Comparison of ENCODE assay signal across 26 cellular contexts in the genomic region with DNA sequence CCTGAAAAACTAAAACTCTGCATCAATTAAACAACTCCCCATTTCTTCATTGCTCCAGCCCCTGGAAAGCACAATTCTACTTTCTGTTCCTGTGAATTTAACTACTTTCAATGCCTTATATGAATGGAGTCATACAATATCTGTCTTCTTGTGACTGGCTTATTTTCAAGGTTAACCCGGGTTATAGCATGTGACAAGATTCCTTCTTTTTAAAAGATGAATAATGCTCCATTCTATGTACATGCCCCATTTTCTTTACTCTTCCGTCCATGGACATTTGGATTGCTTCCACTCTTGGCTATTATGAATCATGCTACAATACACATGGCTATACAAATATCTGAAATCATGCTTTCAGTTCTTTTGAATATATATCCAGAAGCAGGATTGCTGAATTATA.
"Had no signal": no experiment of that assay in that cellular context is flagged by ENCODE, and none has a peak within 500 bp of the region (broad histone marks: within the 10 kb centered on the region; RNA-seq: fewer than 3 reads in every experiment).

No MANE protein-coding gene starts in this region.

- ATAC-seq: activated naive CD4-positive, alpha-beta T cell treated with anti-CD3 and anti-CD28 coated beads, Interleukin-2, amount 50 U/mL, for 72 hours; activated T-cell treated with anti-CD3 and anti-CD28 coated beads, Interleukin-2, amount 50 U/mL, for 72 hours; esophagus mucosa; foreskin keratinocyte; gastroesophageal sphincter; heart right ventricle; T-helper 17 cell had no signal

- DNase-seq: activated CD4-positive, alpha-beta memory T cell treated with anti-CD3 and anti-CD28 coated beads, Interleukin-2, amount 10 ng/mL, durations not matched to agents 7 days and 5 days; activated CD4-positive, alpha-beta T cell treated with anti-CD3 and anti-CD28 coated beads for 4 hours; activated CD4-positive, alpha-beta T cell treated with anti-CD3 and anti-CD28 coated beads, Interleukin-2, amount 10 ng/mL, durations not matched to agents 7 days and 5 days; activated CD4-positive, alpha-beta T cell treated with anti-CD3 and anti-CD28 coated beads, Interleukin-2, amount 50 U/mL, for 4 hours; activated CD4-positive, CD25-positive, alpha-beta regulatory T cell; activated CD4-positive, CD25-positive, alpha-beta regulatory T cell treated with anti-CD3 and anti-CD28 coated beads, Interleukin-2, amount 50 U/mL, for 72 hours; activated CD8-positive, alpha-beta memory T cell treated with anti-CD3 and anti-CD28 coated beads, Interleukin-2, amount 50 U/mL, for 48 hours; activated gamma-delta T cell; activated naive CD4-positive, alpha-beta T cell; activated naive CD4-positive, alpha-beta T cell treated with anti-CD3 and anti-CD28 coated beads, Interleukin-2, amount 10 ng/mL, durations not matched to agents 7 days and 5 days; activated naive CD8-positive, alpha-beta T cell treated with anti-CD3 and anti-CD28 coated beads, Interleukin-2, amount 10 ng/mL, durations not matched to agents 7 days and 5 days; activated T-cell treated with anti-CD3 and anti-CD28 coated beads for 4 hours; activated T-cell treated with anti-CD3 and anti-CD28 coated beads, Interleukin-2, amount 50 U/mL, for 24 hours; activated T-cell treated with anti-CD3 and anti-CD28 coated beads, Interleukin-2, amount 50 U/mL, for 72 hours; central memory CD4-positive, alpha-beta T cell; cerebellar nuclear complex; colonic mucosa; effector CD8-positive, alpha-beta T cell; foreskin keratinocyte; heart right ventricle; T-helper 1 cell; T-helper 17 cell; T1000 had no signal
